In genomic region chr13:30454991-30455390, GRCh38 we compare ENCODE assay signal across 30 cellular contexts. TPM values are rescaled to one million over a fixed set of nuclear protein-coding genes. Genes with fewer than 3 reads are reported as not detected.
A peak's percentile ranks its signal among the peaks of the same experiment; 100 is the strongest.
DNase-seq lines count a peak whose midpoint lies in the region; ATAC-seq, FAIRE-seq and TF ChIP-seq lines count a peak whose summit lies in the region.
"Had no signal": no experiment of that assay in that cellular context is flagged by ENCODE, and none has a peak within 500 bp of the region (broad histone marks: within the 10 kb centered on the region; RNA-seq: fewer than 3 reads in every experiment).

No MANE protein-coding gene starts in this region.

- POLR2A ChIA-PET in A549 (lab: Yijun Ruan, JAX) = interaction anchor here (0.6 to 1.3 kb wide), 2 partner anchors 33 to 161 kb away, joined by 3 to 5 read pairs; partner anchors contain the start of gene UBE2L5
- POLR2A ChIA-PET in CD8-positive, alpha-beta T cell (lab: Charles Lee) = interaction anchor here (0.9 to 1.2 kb wide), 3 partner anchors 10 to 49 kb away, joined by 3 to 4 read pairs (median 4); no protein-coding TSS in a partner anchor

- TF ChIP-seq CTCF in A549 (IDR thresholded peaks at IDR 0.05) (no peak), ovary (IDR thresholded peaks at IDR 0.05) (no peak)
- no peak for TF ChIP-seq CTCF in CD8-positive, alpha-beta T cell (IDR thresholded peaks at IDR 0.05)

- H3K4me1 Mint-ChIP-seq in CD8-positive, alpha-beta T cell (ENCODE audit: low read depth) = peaks cover 23% of the 10 kb centered on the region

- H3K9ac ChIP-seq in SK-N-MC (ENCODE audit: insufficient read length) = no peak overlapping the region
- H3K9ac ChIP-seq: GM23248 had no signal

- H3K4me2 ChIP-seq in A549 = no peak overlapping the region

- no peak for TF ChIP-seq RAD21 in A549 (conservative IDR thresholded peaks at IDR 0.05 in 1 of 2, IDR thresholded peaks at IDR 0.05 in 1 of 2)

- peaks cover 28% of the 10 kb centered on the region for H3K36me3 Mint-ChIP-seq in CD8-positive, alpha-beta T cell

- TF ChIP-seq EP300 in A549 (IDR thresholded peaks at IDR 0.05) = no peak
- TF ChIP-seq EP300 in ovary (IDR thresholded peaks at IDR 0.05) = no peak

- peaks cover 5% of the 10 kb centered on the region for H3K36me3 ChIP-seq in CD8-positive, alpha-beta T cell (ENCODE audit: insufficient read depth, low read length)
- H3K36me3 ChIP-seq in SK-N-MC (ENCODE audit: insufficient read depth, low read length) (peaks cover 26% of the 10 kb centered on the region), ovary (no peaks in the 10 kb centered on the region)

- no peak overlapping the region for H3K27ac ChIP-seq in A549
- H3K27ac ChIP-seq in CD8-positive, alpha-beta T cell (ENCODE audit: low read depth, low read length) = no peak overlapping the region
- H3K27ac ChIP-seq in SK-N-MC = peak overlapping the region; percentile 77
- H3K27ac ChIP-seq in ovary = no peak overlapping the region
- H3K27ac ChIP-seq: GM23248, psoas muscle, sigmoid colon, stomach, tibial artery had no signal

- H3K9me3 ChIP-seq in A549 (no peaks in the 10 kb centered on the region), SK-N-MC (ENCODE audit: low read depth, low read length) (no peaks in the 10 kb centered on the region), ovary (no peaks in the 10 kb centered on the region)
- H3K9me3 ChIP-seq in CD8-positive, alpha-beta T cell (ENCODE audit: low read length) = no peaks in the 10 kb centered on the region
- H3K9me3 ChIP-seq: psoas muscle, sigmoid colon, stomach, tibial artery had no signal

- peak overlapping the region; percentile 41 for H3K27ac Mint-ChIP-seq in CD8-positive, alpha-beta T cell
- H3K27ac Mint-ChIP-seq: memory B cell had no signal

- ATAC-seq in A549 (peak; percentile 67; a peak in 5 of 6 replicates), left colon (peak; percentile 12), HG03039 (IDR thresholded peaks at IDR 0.05; ENCODE audit: unreplicated experiment) (no peak)
- ATAC-seq in CD8-positive, alpha-beta T cell = no peak
- ATAC-seq: left lobe of liver, Right ventricle myocardium inferior had no signal

- no peak for TF ChIP-seq POLR2A in A549 (IDR thresholded peaks at IDR 0.05; ENCODE audit: low read length)
- no peak for TF ChIP-seq POLR2A in ovary (IDR thresholded peaks at IDR 0.05)

- CTCF ChIA-PET in A549 (lab: Yijun Ruan, JAX) = interaction anchor here (0.7 to 1.2 kb wide), 2 partner anchors 11 to 76 kb away, joined by 3 read pairs; no protein-coding TSS in a partner anchor
- CTCF ChIA-PET in CD8-positive, alpha-beta T cell (lab: Charles Lee) = interaction anchor here (0.6 to 1.1 kb wide), 3 partner anchors 80 to 275 kb away, joined by 3 read pairs; no protein-coding TSS in a partner anchor

- 94% methylated on average over 2 of the region's 2 CpGs for WGBS in A549 (ENCODE audit: missing lambda C conversion rate)
- WGBS in ovary, 3 donors = 83 to 94% (median 90%) methylated on average over 2 of the region's 2 CpGs

- no peak overlapping the region for H3K4me3 ChIP-seq in A549
- H3K4me3 ChIP-seq in CD8-positive, alpha-beta T cell (ENCODE audit: low read depth, low read length) = no peak overlapping the region
- no peak overlapping the region for H3K4me3 ChIP-seq in SK-N-MC
- no peak overlapping the region for H3K4me3 ChIP-seq in ovary
- H3K4me3 ChIP-seq: GM23248, psoas muscle, sigmoid colon, stomach, tibial artery had no signal

- H3K4me1 ChIP-seq in A549 (no peaks in the 10 kb centered on the region), ovary (ENCODE audit: insufficient read depth) (no peaks in the 10 kb centered on the region)
- H3K4me1 ChIP-seq in CD8-positive, alpha-beta T cell (ENCODE audit: insufficient read depth, low read length) = no peaks in the 10 kb centered on the region
- H3K4me1 ChIP-seq: psoas muscle had no signal

- H3K4me3 Mint-ChIP-seq in CD8-positive, alpha-beta T cell = no peak overlapping the region
- H3K4me3 Mint-ChIP-seq: memory B cell had no signal

- H3K9me3 Mint-ChIP-seq in CD8-positive, alpha-beta T cell = no peaks in the 10 kb centered on the region
- H3K9me3 Mint-ChIP-seq: memory B cell had no signal

- FAIRE-seq in A549 (lab: Jason Lieb, UNC) = no peak
- FAIRE-seq: astrocyte, endothelial cell of umbilical vein had no signal

- no peaks in the 10 kb centered on the region for H3K27me3 Mint-ChIP-seq in CD8-positive, alpha-beta T cell (ENCODE audit: low read depth)
- H3K27me3 Mint-ChIP-seq: memory B cell had no signal

- intact Hi-C loops in CD8-positive, alpha-beta T cell (cut with DNase I, micrococcal nuclease) = no loop called here
- intact Hi-C loops in left colon (cut with DNase I, micrococcal nuclease) (loop anchor here in 1 of 2 donors (10.0 kb wide), 1 partner anchor 320 kb away; no protein-coding TSS in a partner anchor), ovary (cut with DNase I) (loop anchor here in 1 of 4 donors (5.0 to 10.0 kb wide), 2 partner anchors 323 to 410 kb away; no protein-coding TSS in a partner anchor)

- H3K27me3 ChIP-seq in CD8-positive, alpha-beta T cell (ENCODE audit: insufficient read depth, low read length) = no peaks in the 10 kb centered on the region
- H3K27me3 ChIP-seq in ovary = no peaks in the 10 kb centered on the region
- H3K27me3 ChIP-seq: sigmoid colon, stomach, tibial artery had no signal

- DNase-seq in A549 (ENCODE audit: low read depth in 1 of 2, low spot score in 1 of 2) = no peak
- no peak for DNase-seq in CD8-positive, alpha-beta T cell
- no peak for DNase-seq in SK-N-MC (ENCODE audit: low read depth, low spot score)
- no peak for DNase-seq in left colon
- DNase-seq in stimulated activated CD4-positive, alpha-beta T cell treated with anti-CD3 and anti-CD28 coated beads, Interleukin-4, amount 100 ng/mL, for 4 hours = no peak
- DNase-seq in SW 1271 (lab: John Stamatoyannopoulos, UW) = no peak
- DNase-seq in ovary = no peak
- DNase-seq: activated CD4-positive, CD25-positive, alpha-beta regulatory T cell; activated CD8-positive, alpha-beta memory T cell treated with anti-CD3 and anti-CD28 coated beads, Interleukin-2, amount 50 U/mL, for 4 hours; activated effector memory CD4-positive, alpha-beta T cell treated with anti-CD3 and anti-CD28 coated beads, Interleukin-2, amount 50 U/mL, for 16 hours; C1 segment of cervical spinal cord; Calu3; central memory CD4-positive, alpha-beta T cell; GM23248; MV-4-11; nucleus accumbens; OCI-M1; psoas muscle; sigmoid colon; stomach; tibial artery had no signal

TF ChIP-seq in A549, 52 proteins besides CTCF, POLR2A, EP300 and RAD21:
- TF ChIP-seq CBX8 (IDR thresholded peaks at IDR 0.05) (no peak), JUN (IDR thresholded peaks at IDR 0.05) (no peak), ZC3H11A (IDR thresholded peaks at IDR 0.05) (no peak), USF2 (IDR thresholded peaks at IDR 0.05) (no peak), TP53 (CRISPR knock-in tag; IDR thresholded peaks at IDR 0.05) (no peak), HMGXB4 (CRISPR knock-in tag; IDR thresholded peaks at IDR 0.05; ENCODE audit: borderline replicate concordance) (no peak), HDAC2 (IDR thresholded peaks at IDR 0.05) (no peak), SREBF2 (IDR thresholded peaks at IDR 0.05) (no peak), ZNF302 (CRISPR knock-in tag; IDR thresholded peaks at IDR 0.05) (no peak), CBX2 (IDR thresholded peaks at IDR 0.05; ENCODE audit: borderline replicate concordance, low read depth) (no peak), MAZ (IDR thresholded peaks at IDR 0.05; ENCODE audit: borderline replicate concordance, low read depth, low read length) (no peak), ZFP36 (IDR thresholded peaks at IDR 0.05; ENCODE audit: borderline replicate concordance, partially characterized antibody) (no peak)

RNA-seq across cellular contexts. Expression of gene HMGB1, which starts 10.7 kb away (rescaled TPM):
- polyA plus RNA-seq in A549 (2011; rRNA removed) (295 and 353 TPM in 2 replicates), A549 (2017; fragmentation: RNase III; extraction: RNeasy Plus Mini Kit Qiagen cat#74134 plus additional on column Dnase treatment) (613 to 689 TPM (median 641 TPM) in 3 replicates), ovary (100 to 1,000 TPM; 278 to 323 TPM)
- polyA plus RNA-seq in A549 (2012; cell fraction: cytosol; rRNA removed) = 149 and 172 TPM in 2 replicates
- 53.3 and 78.4 TPM in 2 replicates for polyA plus RNA-seq in A549 (2012; cell fraction: nucleus; rRNA removed)
- 41.7 and 44.2 TPM in 2 replicates for polyA minus RNA-seq in A549 (2011; rRNA and poly(A)+ RNA removed)
- total RNA-seq in CD8-positive, alpha-beta T cell = 100 to 1,000 TPM; 445 to 453 TPM
- total RNA-seq in left colon (100 to 1,000 TPM; 209 to 212 TPM), ovary (100 to 1,000 TPM; 163 to 283 (median 240) TPM)

RNA-seq across cellular contexts. Expression of gene UBE2L5, which starts 32.7 kb away (rescaled TPM):
- polyA plus RNA-seq in A549 (2011; rRNA removed) (0.48 TPM in 1 of 2 replicates, not detected in the other), A549 (2017; fragmentation: RNase III; extraction: RNeasy Plus Mini Kit Qiagen cat#74134 plus additional on column Dnase treatment) (0.31 to 0.53 TPM (median 0.33 TPM) in 3 replicates), ovary (under 1 TPM in 1 of 2 donors, not detected in 1; 0.48 TPM)
- polyA plus RNA-seq in A549 (2012; cell fraction: cytosol; rRNA removed) = not detected in 2 replicates
- not detected in 2 replicates for polyA plus RNA-seq in A549 (2012; cell fraction: nucleus; rRNA removed)
- polyA minus RNA-seq in A549 (2011; rRNA and poly(A)+ RNA removed) = 0.12 TPM in 1 of 2 replicates, not detected in the other
- not detected for total RNA-seq in CD8-positive, alpha-beta T cell
- total RNA-seq in left colon (not detected), ovary (under 1 TPM in 2 of 7 donors, not detected in 5; 0.11 to 0.15 TPM)
- total RNA-seq: astrocyte, Calu3, Daoy, endothelial cell of umbilical vein, GM23248, left lobe of liver, LHCN-M2, NCI-H460, psoas muscle, Right ventricle myocardium inferior, stomach had no signal
- polyA plus RNA-seq: endothelial cell of umbilical vein, GM23248, psoas muscle, stomach had no signal

Comparison
In these comparisons a context has a peak if more than half of its experiments do, and no peak if none do; other contexts are left out.
1. ATAC-seq: peak in A549 (2 of 2) and left colon (single experiment); none in CD8-positive, alpha-beta T cell (single experiment) and HG03039 (single experiment).